Comparison of ENCODE assay signal across 8 cellular contexts in genomic region chr1:966603-967295, GRCh38. TPM values are rescaled to one million over a fixed set of nuclear protein-coding genes. Genes with fewer than 3 reads are reported as not detected.
DNase-seq lines count a peak whose midpoint lies in the region; ATAC-seq and FAIRE-seq lines count a peak whose summit lies in the region.

No MANE protein-coding gene starts in this region.

- peaks cover 3% of the 10 kb centered on the region for H3K4me1 Mint-ChIP-seq in T-helper 1 cell treated with Interleukin-12 subunit alpha and Interleukin-12 subunit beta and Interleukin-4 antibody, amounts not matched to agents 30 μg/mL and 1 μg/mL, for 36 hours (ENCODE audit: low read depth)

- FAIRE-seq in small intestine (lab: Jason Lieb, UNC), result no peak

- peak; percentile 57 for ATAC-seq in HG03175 (IDR thresholded peaks at IDR 0.05; ENCODE audit: unreplicated experiment)

- peaks cover 2% of the 10 kb centered on the region for H3K36me3 Mint-ChIP-seq in T-helper 1 cell treated with Interleukin-12 subunit alpha and Interleukin-12 subunit beta and Interleukin-4 antibody, amounts not matched to agents 30 μg/mL and 1 μg/mL, for 36 hours (ENCODE audit: low read depth)

- no peaks in the 10 kb centered on the region for H3K36me3 ChIP-seq in small intestine (ENCODE audit: control insufficient read depth in 2 of 2, insufficient read depth in 2 of 2, low read length in 2 of 2)

- peak overlapping the region; percentile 17 to 84 for H3K27ac ChIP-seq in small intestine (ENCODE audit: low read depth in 1 of 2, low read length in 1 of 2)

- H3K4me3 ChIP-seq in iPS-11a (ENCODE audit: low read depth, low read length) (peak overlapping the region; percentile 30), small intestine (ENCODE audit: low read depth in 1 of 2, low read length in 2 of 2) (peak overlapping the region; percentile 43 to 55)

- WGBS in small intestine, 3 donors, result 0 to 1% (median 1%) methylated on average over 36 to 67 of the region's 67 CpGs

- H3K4me1 ChIP-seq in small intestine (ENCODE audit: control insufficient read depth in 2 of 2, insufficient read depth in 1 of 2, low read depth in 1 of 2, low read length in 1 of 2), result peaks cover 0 to 2% of the 10 kb centered on the region in 2 donors

- H3K27ac Mint-ChIP-seq in T-helper 1 cell treated with Interleukin-12 subunit alpha and Interleukin-12 subunit beta and Interleukin-4 antibody, amounts not matched to agents 30 μg/mL and 1 μg/mL, for 36 hours, result peak overlapping the region; percentile 69

- H3K9me3 Mint-ChIP-seq in T-helper 1 cell treated with Interleukin-12 subunit alpha and Interleukin-12 subunit beta and Interleukin-4 antibody, amounts not matched to agents 30 μg/mL and 1 μg/mL, for 36 hours, result no peaks in the 10 kb centered on the region

- peaks cover 10% of the 10 kb centered on the region for H3K27me3 Mint-ChIP-seq in T-helper 1 cell treated with Interleukin-12 subunit alpha and Interleukin-12 subunit beta and Interleukin-4 antibody, amounts not matched to agents 30 μg/mL and 1 μg/mL, for 36 hours (ENCODE audit: low read depth)

- DNase-seq in NCI-H748 (lab: John Stamatoyannopoulos, UW; ENCODE audit: unreplicated experiment) (peak; percentile 26), NCI-H748 treated with DMSO at 0.1 percent for 48 hours (lab: John Stamatoyannopoulos, UW) (no peak), amniotic epithelial cell (ENCODE audit: low read depth) (peak; percentile 27), small intestine (peak; percentile 75), hippocampal formation (lab: John Stamatoyannopoulos, UW) (no peak)

- peak overlapping the region; percentile 80 for H3K4me3 Mint-ChIP-seq in T-helper 1 cell treated with Interleukin-12 subunit alpha and Interleukin-12 subunit beta and Interleukin-4 antibody, amounts not matched to agents 30 μg/mL and 1 μg/mL, for 36 hours

- H3K27me3 ChIP-seq in small intestine (ENCODE audit: control insufficient read depth in 2 of 2, insufficient read depth in 2 of 2, low read length in 2 of 2), result peaks cover 0 to 6% of the 10 kb centered on the region in 2 donors

- no peaks in the 10 kb centered on the region for H3K9me3 ChIP-seq in small intestine (ENCODE audit: control insufficient read depth, low read depth)

RNA-seq across cellular contexts. Expression of gene PLEKHN1, which starts 0.5 kb away (rescaled TPM):
- polyA plus RNA-seq in small intestine, result under 1 TPM; 0.72 to 0.89 (median 0.81) TPM

RNA-seq across cellular contexts. Expression of gene KLHL17, which starts 6.4 kb away (rescaled TPM):
- 10 to 100 TPM in 1 of 3 donors, 1 to 10 TPM in 2; 6.6 to 11.9 (median 7.0) TPM for polyA plus RNA-seq in small intestine

RNA-seq across cellular contexts. Expression of gene NOC2L, which starts 7.7 kb away (rescaled TPM):
- polyA plus RNA-seq in small intestine, result 10 to 100 TPM; 34.0 to 69.3 (median 42.7) TPM

RNA-seq across cellular contexts. Expression of gene PERM1, which starts 15.1 kb away (rescaled TPM):
- polyA plus RNA-seq in small intestine, result 1 to 10 TPM in 1 of 3 donors, under 1 TPM in 1, not detected in 1; 0.30 to 1.6 TPM

RNA-seq across cellular contexts. Expression of gene HES4, which starts 33.1 kb away (rescaled TPM):
- 1 to 10 TPM in 2 of 3 donors, under 1 TPM in 1; 0.89 to 8.2 (median 6.2) TPM for polyA plus RNA-seq in small intestine

Comparison
In these comparisons a context has a peak if more than half of its experiments do, and no peak if none do; other contexts are left out.
1. DNase-seq: peak in NCI-H748 (single experiment), amniotic epithelial cell (single experiment) and small intestine (single experiment); none in NCI-H748 treated with DMSO at 0.1 percent for 48 hours (single experiment) and hippocampal formation (0 of 2).